In genomic region chr3:197880361-197881339, GRCh38 we compare ENCODE assay signal across 17 cellular contexts.
DNase-seq lines count a peak whose midpoint lies in the region; ATAC-seq, FAIRE-seq and TF ChIP-seq lines count a peak whose summit lies in the region.
"Had no signal": no experiment of that assay in that cellular context is flagged by ENCODE, and none has a peak within 500 bp of the region (broad histone marks: within the 10 kb centered on the region; RNA-seq: fewer than 3 reads in every experiment).

No MANE protein-coding gene starts in this region.

- H3K4me1 Mint-ChIP-seq in H9 = peaks cover 37 to 38% of the 10 kb centered on the region in 2 experiments
- peaks cover 29% of the 10 kb centered on the region for H3K4me1 Mint-ChIP-seq in astrocyte (ENCODE audit: low read depth, unreplicated experiment)

- H3K23me2 ChIP-seq in H9 (ENCODE audit: insufficient read length, low read depth, low read length, poor library complexity, severe bottlenecking) = no peaks in the 10 kb centered on the region

- no peak overlapping the region for H3K56ac ChIP-seq in H9 (ENCODE audit: insufficient read length, low read depth, low read length)
- H3K56ac ChIP-seq in mesendoderm (ENCODE audit: low read length) = no peak overlapping the region

- no peak overlapping the region for H3K9ac ChIP-seq in H9 (ENCODE audit: extremely low read depth, insufficient read length, low read length)
- no peak overlapping the region for H3K9ac ChIP-seq in astrocyte (ENCODE audit: low read length)
- H3K9ac ChIP-seq in mesendoderm (ENCODE audit: low read length) = no peak overlapping the region

- no peak for FAIRE-seq in astrocyte (lab: Jason Lieb, UNC)
- FAIRE-seq: bronchial epithelial cell, K562 had no signal

- H3K27me3 ChIP-seq in H9 (ENCODE audit: insufficient read depth, low read length) (no peaks in the 10 kb centered on the region; the same call in 1 of the 2 replicates), astrocyte (ENCODE audit: insufficient read depth, low read length) (no peaks in the 10 kb centered on the region), mesendoderm (ENCODE audit: insufficient read depth, low read length, poor library complexity) (no peaks in the 10 kb centered on the region)

- H3K4me3 Mint-ChIP-seq in H9 (peak overlapping the region in 1 of 2 experiments; percentile 7; a peak in 1 of 5 replicates), astrocyte (ENCODE audit: unreplicated experiment) (peak overlapping the region; percentile 1)

- no peak overlapping the region for H3K4me2 ChIP-seq in H9 (ENCODE audit: insufficient read depth, insufficient read length, low read length)
- H3K4me2 ChIP-seq in astrocyte (ENCODE audit: low read length) = no peak overlapping the region
- H3K4me2 ChIP-seq in mesendoderm (ENCODE audit: low read length) = no peak overlapping the region

- H3K9me3 Mint-ChIP-seq in H9 (peaks cover 4 to 8% of the 10 kb centered on the region in 2 experiments; a peak in 2 of 5 replicates), astrocyte (ENCODE audit: unreplicated experiment) (no peaks in the 10 kb centered on the region)

- H2AFZ ChIP-seq in H9 (ENCODE audit: low read length) (no peak overlapping the region), astrocyte (ENCODE audit: low read depth, low read length) (no peak overlapping the region)

- H3K9me3 ChIP-seq in H9 (ENCODE audit: control insufficient read depth, low read depth, low read length) (no peaks in the 10 kb centered on the region), astrocyte (ENCODE audit: insufficient read depth, low read depth, low read length) (no peaks in the 10 kb centered on the region)
- H3K9me3 ChIP-seq: psoas muscle had no signal

- no peak overlapping the region for H3T11ph ChIP-seq in H9 (ENCODE audit: low read length)

- no peak overlapping the region for H2BK120ac ChIP-seq in H9 (ENCODE audit: low read depth, low read length, poor library complexity, severe bottlenecking)
- no peak overlapping the region for H2BK120ac ChIP-seq in mesendoderm (ENCODE audit: low read depth, low read length)

- no peak overlapping the region for H2BK5ac ChIP-seq in H9 (ENCODE audit: insufficient read length, low read length)
- no peak overlapping the region for H2BK5ac ChIP-seq in mesendoderm (ENCODE audit: low read length)

- peaks cover 3% of the 10 kb centered on the region for H3K27me3 Mint-ChIP-seq in H9 (ENCODE audit: low read depth)
- no peaks in the 10 kb centered on the region for H3K27me3 Mint-ChIP-seq in astrocyte (ENCODE audit: low read depth, unreplicated experiment)

- TF ChIP-seq CTCF in H9 (conservative IDR thresholded peaks at IDR 0.05) (no peak), astrocyte (IDR thresholded peaks at IDR 0.05; ENCODE audit: insufficient read depth, low read depth, low read length) (no peak)

- H3K27ac Mint-ChIP-seq in H9 (peak overlapping the region; percentile 22 to 89 (median 56); a peak in 6 of 7 replicates), astrocyte (ENCODE audit: unreplicated experiment) (peak overlapping the region; percentile 87)

- no peak overlapping the region for H3K14ac ChIP-seq in H9 (ENCODE audit: insufficient read depth, low read length)

- H3K4me1 ChIP-seq in H9 (ENCODE audit: insufficient read depth, low read length) (peaks cover 8% of the 10 kb centered on the region; the same call in 1 of the 2 replicates), astrocyte (ENCODE audit: insufficient read depth, low read length) (no peaks in the 10 kb centered on the region), mesendoderm (ENCODE audit: control insufficient read depth, low read depth, low read length) (peaks cover 6% of the 10 kb centered on the region)
- H3K4me1 ChIP-seq: psoas muscle had no signal

- H3K4me3 ChIP-seq in astrocyte (ENCODE audit: insufficient read depth, low read depth, low read length) (no peak overlapping the region), mesendoderm (ENCODE audit: low read length) (no peak overlapping the region)
- H3K4me3 ChIP-seq: K562, psoas muscle had no signal

- H4K5ac ChIP-seq in H9 (ENCODE audit: insufficient read length, low read depth, low read length) (no peak overlapping the region), mesendoderm (ENCODE audit: low read length) (no peak overlapping the region)

- H2BK15ac ChIP-seq in H9 (ENCODE audit: low read depth, low read length) = no peak overlapping the region
- H2BK15ac ChIP-seq in mesendoderm (replicated peaks; ENCODE audit: low read depth) = no peak overlapping the region

- H3K36me3 Mint-ChIP-seq in H9 (ENCODE audit: insufficient read depth in 1 of 3, low read depth in 3 of 3) = peaks cover 29 to 50% (median 49%) of the 10 kb centered on the region in 3 experiments
- peaks cover 12% of the 10 kb centered on the region for H3K36me3 Mint-ChIP-seq in astrocyte (ENCODE audit: low read depth, unreplicated experiment)

- no peak overlapping the region for H2BK20ac ChIP-seq in H9 (ENCODE audit: low read depth, low read length, poor library complexity, severe bottlenecking)

- H4K8ac ChIP-seq in H9 (replicated peaks; ENCODE audit: insufficient read length, low read depth, low read length) (no peak overlapping the region), mesendoderm (ENCODE audit: low read depth, low read length) (no peak overlapping the region)

- H3K36me3 ChIP-seq in astrocyte (ENCODE audit: insufficient read depth, low read length) (peaks cover 21% of the 10 kb centered on the region), mesendoderm (ENCODE audit: control insufficient read depth, insufficient read depth, low read length) (peaks cover 4% of the 10 kb centered on the region)

- H4K91ac ChIP-seq in H9 (ENCODE audit: insufficient read length, low read depth, low read length) = no peak overlapping the region

- no CpG with 5 or more reads among the region's 19 CpGs for WGBS in H9 (ENCODE audit: extremely low coverage, insufficient read length, low lambda C conversion rate)
- WGBS in mesendoderm (ENCODE audit: extremely low coverage, insufficient coverage, low lambda C conversion rate) = no CpG with 5 or more reads among the region's 19 CpGs

- H4K20me1 ChIP-seq in H9 (ENCODE audit: control insufficient read depth, insufficient read depth, insufficient read length) (no peaks in the 10 kb centered on the region), astrocyte (ENCODE audit: insufficient read depth, low read length) (no peaks in the 10 kb centered on the region)

- peak; percentile 40 for DNase-seq in Ammon's horn (ENCODE audit: low spot score)
- DNase-seq in H9 = no peak
- no peak for DNase-seq in astrocyte (ENCODE audit: low read depth)
- no peak for DNase-seq in mesendoderm
- DNase-seq in NCI-H524 treated with DMSO at 0.1 percent for 48 hours (lab: John Stamatoyannopoulos, UW) = no peak
- no peak for DNase-seq in stimulated activated CD4-positive, alpha-beta T cell treated with anti-CD3 and anti-CD28 coated beads, Interleukin-2, amount 100 ng/mL, for 48 hours
- DNase-seq: activated gamma-delta T cell; erythroblast; NCI-H146; psoas muscle; stimulated activated CD4-positive, alpha-beta T cell treated with anti-CD3 and anti-CD28 coated beads, Interleukin-2, amount 100 ng/mL, for 24 hours had no signal

- H3K79me2 ChIP-seq in H9 (ENCODE audit: insufficient read depth, low read length) (no peaks in the 10 kb centered on the region), astrocyte (ENCODE audit: insufficient read depth, low read length) (no peaks in the 10 kb centered on the region), mesendoderm (ENCODE audit: control insufficient read depth, insufficient read depth, low read length) (no peaks in the 10 kb centered on the region)

- ATAC-seq in HG03469 (IDR thresholded peaks at IDR 0.05; ENCODE audit: unreplicated experiment) (no peak), GM21515 (IDR thresholded peaks at IDR 0.05; ENCODE audit: unreplicated experiment) (no peak)
- ATAC-seq: K562, SK-N-SH treated with all-trans-retinoic acid at 6 μM for 48 hours had no signal

- H3K79me1 ChIP-seq in H9 (ENCODE audit: insufficient read depth, low read depth, low read length, poor library complexity, severe bottlenecking) (no peaks in the 10 kb centered on the region), mesendoderm (ENCODE audit: low read length) (no peaks in the 10 kb centered on the region)

- H2AK5ac ChIP-seq in H9 (ENCODE audit: insufficient read length, low read length) = no peak overlapping the region
- H2AK5ac ChIP-seq in mesendoderm (ENCODE audit: low read length) = no peak overlapping the region

- H3K27ac ChIP-seq in H9 (ENCODE audit: insufficient read length, low read depth, low read length) = no peak overlapping the region
- no peak overlapping the region for H3K27ac ChIP-seq in astrocyte (ENCODE audit: low read depth, low read length)
- H3K27ac ChIP-seq in mesendoderm (ENCODE audit: low read depth, low read length) = peak overlapping the region; percentile 62
- H3K27ac ChIP-seq: C4-2B, psoas muscle had no signal

- no peak overlapping the region for H3K4ac ChIP-seq in H9 (ENCODE audit: low read depth, low read length)
- H3K4ac ChIP-seq in mesendoderm (ENCODE audit: low read depth, low read length) = no peak overlapping the region

- no peak overlapping the region for H3K18ac ChIP-seq in H9 (ENCODE audit: insufficient read length, low read depth, low read length)
- no peak overlapping the region for H3K18ac ChIP-seq in mesendoderm (ENCODE audit: low read length)

- no peak overlapping the region for H2BK12ac ChIP-seq in H9 (ENCODE audit: insufficient read length, low read depth, low read length)

- no peak overlapping the region for H3K23ac ChIP-seq in H9 (ENCODE audit: insufficient read length, low read depth, low read length)
- H3K23ac ChIP-seq in mesendoderm (ENCODE audit: low read length) = no peak overlapping the region
